ENCODE assay signal across 28 cellular contexts in genomic region chr10:100742067-100742771, GRCh38. TPM values are rescaled to one million over a fixed set of nuclear protein-coding genes. Genes with fewer than 3 reads are reported as not detected.
A peak's percentile ranks its signal among the peaks of the same experiment; 100 is the strongest.
DNase-seq lines count a peak whose midpoint lies in the region; ATAC-seq, FAIRE-seq and TF ChIP-seq lines count a peak whose summit lies in the region.
"Had no signal": no experiment of that assay in that cellular context is flagged by ENCODE, and none has a peak within 500 bp of the region (broad histone marks: within the 10 kb centered on the region; RNA-seq: fewer than 3 reads in every experiment).

No MANE protein-coding gene starts in this region.

- dilution Hi-C loops in endothelial cell of umbilical vein (cut with MboI; ENCODE audit: extremely low pct_ligation_motif_present, low sequenced_read_pairs), result no loop called here

- no peaks in the 10 kb centered on the region for H3K79me2 ChIP-seq in endothelial cell of umbilical vein (ENCODE audit: control insufficient read depth, insufficient read depth, low read length)
- no peaks in the 10 kb centered on the region for H3K79me2 ChIP-seq in hepatocyte

- peaks cover 7% of the 10 kb centered on the region for H3K4me1 ChIP-seq in ES-I3 (ENCODE audit: insufficient read depth, low read length)
- H3K4me1 ChIP-seq in HUES64 (ENCODE audit: insufficient read depth, low read length), result peaks cover 43% of the 10 kb centered on the region
- H3K4me1 ChIP-seq in endothelial cell of umbilical vein (ENCODE audit: control insufficient read depth, extremely low read depth, insufficient read depth, low read length), result no peaks in the 10 kb centered on the region
- H3K4me1 ChIP-seq in hepatocyte (ENCODE audit: insufficient read depth), result peaks cover 33% of the 10 kb centered on the region

- H3K4me2 ChIP-seq in endothelial cell of umbilical vein (ENCODE audit: insufficient read depth, low read length), result no peak overlapping the region
- no peak overlapping the region for H3K4me2 ChIP-seq in hepatocyte
- H3K4me2 ChIP-seq: KMS-11 had no signal

- H3K4me3 ChIP-seq in HUES64 (ENCODE audit: low read length) (peak overlapping the region; percentile 15; the same call in 1 of the 2 replicates), endothelial cell of umbilical vein (replicated peaks in 1 of 3; ENCODE audit: insufficient read depth in 1 of 3, low read depth in 1 of 3, low read length in 3 of 3) (no peak overlapping the region), hepatocyte (no peak overlapping the region)
- H3K4me3 ChIP-seq: adrenal gland, lung, skin epidermis had no signal

- H3K36me3 ChIP-seq in ES-I3 (ENCODE audit: insufficient read depth, low read length) (no peaks in the 10 kb centered on the region), HUES64 (ENCODE audit: insufficient read depth, low read length) (no peaks in the 10 kb centered on the region), endothelial cell of umbilical vein (ENCODE audit: control insufficient read depth in 2 of 2, extremely low read depth in 1 of 2, insufficient read depth in 2 of 2, low read length in 2 of 2) (no peaks in the 10 kb centered on the region), hepatocyte (replicated peaks; ENCODE audit: insufficient read depth, low read depth) (no peaks in the 10 kb centered on the region)
- H3K36me3 ChIP-seq: adrenal gland had no signal

- no peak for FAIRE-seq in endothelial cell of umbilical vein (lab: Jason Lieb, UNC)
- FAIRE-seq: bronchial epithelial cell had no signal

- H3K27me3 ChIP-seq in HUES64 (ENCODE audit: insufficient read depth, low read length), result peaks cover 100% of the 10 kb centered on the region
- peaks cover 90 to 96% of the 10 kb centered on the region in 2 experiments for H3K27me3 ChIP-seq in endothelial cell of umbilical vein (ENCODE audit: control insufficient read depth in 2 of 2, insufficient read depth in 2 of 2, low read length in 2 of 2)
- peaks cover 100% of the 10 kb centered on the region for H3K27me3 ChIP-seq in hepatocyte

- H3K36me3 Mint-ChIP-seq in nephron progenitor cell (ENCODE audit: low read depth), result peaks cover 4% of the 10 kb centered on the region

- no peaks in the 10 kb centered on the region for H4K20me1 ChIP-seq in endothelial cell of umbilical vein (replicated peaks; ENCODE audit: control insufficient read depth, extremely low read depth, insufficient read depth, low read length)
- H4K20me1 ChIP-seq in hepatocyte (ENCODE audit: insufficient read depth, poor library complexity, severe bottlenecking), result no peaks in the 10 kb centered on the region

- H2AFZ ChIP-seq in endothelial cell of umbilical vein (ENCODE audit: low read depth, low read length) (no peak overlapping the region), hepatocyte (no peak overlapping the region)

- 1% methylated on average over 37 of the region's 39 CpGs for WGBS in HUES64
- WGBS in hepatocyte (ENCODE audit: low lambda C conversion rate, missing lambda C conversion rate), result 3% methylated on average over 36 of the region's 39 CpGs

- peak overlapping the region; percentile 87 for H3K4me3 Mint-ChIP-seq in nephron progenitor cell
- H3K4me3 Mint-ChIP-seq: activated CD4-positive, alpha-beta T cell treated with anti-CD3 and anti-CD28 coated beads, Interleukin-2, amount 10 ng/mL, durations not matched to agents 24 days and 14 days; immature natural killer cell; stimulated activated naive CD8-positive, alpha-beta T cell treated with anti-CD3 and anti-CD28 coated beads, Interleukin-15, amount 100 ng/mL, for 72 hours had no signal

- no peaks in the 10 kb centered on the region for H3K9me3 Mint-ChIP-seq in nephron progenitor cell
- H3K9me3 Mint-ChIP-seq: activated CD4-positive, alpha-beta T cell treated with anti-CD3 and anti-CD28 coated beads, Interleukin-2, amount 10 ng/mL, durations not matched to agents 24 days and 14 days; stimulated activated naive CD8-positive, alpha-beta T cell treated with anti-CD3 and anti-CD28 coated beads, Interleukin-15, amount 100 ng/mL, for 72 hours had no signal

- H3K27ac Mint-ChIP-seq in nephron progenitor cell, result peak overlapping the region; percentile 36
- H3K27ac Mint-ChIP-seq: activated CD4-positive, alpha-beta T cell treated with anti-CD3 and anti-CD28 coated beads, Interleukin-2, amount 10 ng/mL, durations not matched to agents 24 days and 14 days; immature natural killer cell; stimulated activated naive CD8-positive, alpha-beta T cell treated with anti-CD3 and anti-CD28 coated beads, Interleukin-15, amount 100 ng/mL, for 72 hours had no signal

- DNase-seq in endothelial cell of umbilical vein (ENCODE audit: low read depth, low spot score), result no peak
- peak; percentile 57 for DNase-seq in nephron progenitor cell
- no peak for DNase-seq in GF-D8 (lab: John Stamatoyannopoulos, UW)
- no peak for DNase-seq in hepatocyte (ENCODE audit: low spot score)
- DNase-seq in globus pallidus (ENCODE audit: low spot score), result no peak
- DNase-seq: activated CD4-positive, alpha-beta T cell treated with anti-CD3 and anti-CD28 coated beads, Interleukin-2, amount 10 ng/mL, durations not matched to agents 24 days and 14 days; activated CD8-positive, alpha-beta memory T cell treated with anti-CD3 and anti-CD28 coated beads, Interleukin-2, amount 50 U/mL, for 48 hours; activated effector memory CD4-positive, alpha-beta T cell treated with anti-CD3 and anti-CD28 coated beads, Interleukin-2, amount 50 U/mL, for 16 hours; adrenal gland; dermis blood vessel endothelial cell; EL; immature natural killer cell; NCI-H1092 treated with DMSO at 0.1 percent for 48 hours; NCI-H2081; NCI-H524; Right ventricle myocardium superior; stimulated activated naive CD8-positive, alpha-beta T cell treated with anti-CD3 and anti-CD28 coated beads, Interleukin-15, amount 100 ng/mL, for 72 hours; trophoblast cell had no signal

- H3K27ac ChIP-seq in HUES64 (ENCODE audit: low read depth, low read length) (no peak overlapping the region), endothelial cell of umbilical vein (ENCODE audit: insufficient read depth, low read depth, low read length) (no peak overlapping the region), hepatocyte (no peak overlapping the region)
- H3K27ac ChIP-seq: adrenal gland, HL-60, KMS-11, skin epidermis had no signal

- H3K4me1 Mint-ChIP-seq in nephron progenitor cell, result peaks cover 82% of the 10 kb centered on the region

- no peak for ATAC-seq in GM18873 (IDR thresholded peaks at IDR 0.05; ENCODE audit: low FRiP score, unreplicated experiment)
- ATAC-seq: esophagus mucosa; stimulated activated naive CD8-positive, alpha-beta T cell treated with anti-CD3 and anti-CD28 coated beads, Interleukin-15, amount 100 ng/mL, for 72 hours had no signal

- no peak for TF ChIP-seq POLR2A in endothelial cell of umbilical vein (IDR thresholded peaks at IDR 0.05; ENCODE audit: low read depth, low read length)

- no peak for TF ChIP-seq CTCF in endothelial cell of umbilical vein (IDR thresholded peaks at IDR 0.05; ENCODE audit: extremely low read depth in 1 of 2, insufficient read depth in 1 of 2, low read depth in 1 of 2, low read length in 2 of 2)
- no peak for TF ChIP-seq CTCF in nephron progenitor cell (IDR thresholded peaks at IDR 0.05)
- no peak for TF ChIP-seq CTCF in hepatocyte (IDR thresholded peaks at IDR 0.05; ENCODE audit: poor library complexity)

- H3K9me2 ChIP-seq in hepatocyte (replicated peaks; ENCODE audit: insufficient read depth), result no peaks in the 10 kb centered on the region

- peaks cover 77% of the 10 kb centered on the region for H3K27me3 Mint-ChIP-seq in nephron progenitor cell (ENCODE audit: low read depth, poor library complexity)

- intact Hi-C loops in endothelial cell of umbilical vein (cut with micrococcal nuclease), result no loop called here

- BruUV-seq in endothelial cell of umbilical vein (replicated peaks; lab: Mats Ljungman, UMichigan), result no TSS peak

- no peaks in the 10 kb centered on the region for H3K9me3 ChIP-seq in ES-I3 (ENCODE audit: control insufficient read depth, insufficient read depth, low read length)
- H3K9me3 ChIP-seq in HUES64 (ENCODE audit: insufficient read depth, low read depth, low read length), result no peaks in the 10 kb centered on the region
- H3K9me3 ChIP-seq in endothelial cell of umbilical vein (replicated peaks; ENCODE audit: control insufficient read depth, insufficient read depth, low read length), result no peaks in the 10 kb centered on the region
- H3K9me3 ChIP-seq in hepatocyte (ENCODE audit: low read depth), result no peaks in the 10 kb centered on the region
- H3K9me3 ChIP-seq: adrenal gland had no signal

- CTCF ChIA-PET in endothelial cell of umbilical vein (lab: Charles Lee), result interaction anchor here (0.8 to 2.3 kb wide), 3 partner anchors 9 to 231 kb away, joined by 3 to 12 read pairs (median 3); no protein-coding TSS in a partner anchor

- POLR2A ChIA-PET in endothelial cell of umbilical vein (lab: Charles Lee), result no interaction called here

- peak overlapping the region; percentile 12; the same call in 1 of the 2 replicates for H3K9ac ChIP-seq in ES-I3 (ENCODE audit: low read depth, low read length)
- no peak overlapping the region for H3K9ac ChIP-seq in HUES64 (ENCODE audit: low read depth, low read length)
- H3K9ac ChIP-seq in endothelial cell of umbilical vein (replicated peaks; ENCODE audit: extremely low read depth, insufficient read depth, low read length), result no peak overlapping the region
- H3K9ac ChIP-seq: KMS-11 had no signal

- no peaks in the 10 kb centered on the region for H3K9me1 ChIP-seq in endothelial cell of umbilical vein (replicated peaks; ENCODE audit: control insufficient read depth, extremely low read depth, insufficient read depth, low read length)

TF ChIP-seq in endothelial cell of umbilical vein, 7 proteins besides CTCF, POLR2A, EP300 and RAD21:
- TF ChIP-seq POLR2AphosphoS5 (IDR thresholded peaks at IDR 0.05; ENCODE audit: insufficient read depth, low read depth, low read length), result no peak
- peak; percentile 95 for TF ChIP-seq EZH2 (IDR thresholded peaks at IDR 0.05; ENCODE audit: borderline replicate concordance, low read depth, low read length, severe bottlenecking)

RNA-seq across cellular contexts. Expression of gene PAX2, which starts 3.2 kb away (rescaled TPM):
- polyA plus RNA-seq in HUES64 (2013, experiment 1 of 2), result 1.3 TPM
- 1.5 TPM for polyA plus RNA-seq in HUES64 (2013, experiment 2 of 2)
- not detected in 2 replicates for total RNA-seq in endothelial cell of umbilical vein
- polyA plus RNA-seq in endothelial cell of umbilical vein, result not detected in 2 replicates
- polyA plus RNA-seq in endothelial cell of umbilical vein (2011; cell fraction: cytosol; rRNA removed), result not detected in 2 replicates
- not detected in 2 replicates for polyA plus RNA-seq in endothelial cell of umbilical vein (2011; cell fraction: nucleus; rRNA removed)
- polyA plus RNA-seq in endothelial cell of umbilical vein (2012), result not detected in 2 replicates
- not detected in 2 replicates for polyA minus RNA-seq in endothelial cell of umbilical vein
- not detected for polyA minus RNA-seq in endothelial cell of umbilical vein (2011; cell fraction: cytosol; rRNA and poly(A)+ RNA removed)
- not detected in 2 replicates for polyA minus RNA-seq in endothelial cell of umbilical vein (2011; cell fraction: nucleus; rRNA and poly(A)+ RNA removed)
- not detected in 2 replicates for total RNA-seq in hepatocyte
- polyA plus RNA-seq in hepatocyte, result not detected in 2 replicates
- total RNA-seq: bronchial epithelial cell, esophagus mucosa, lung, posterior vena cava, Right ventricle myocardium superior had no signal
- polyA plus RNA-seq: immature natural killer cell, lung had no signal
